ENCODE assay signal across 1 cellular context in genomic region chr20:64056889-64057627, GRCh38.
TF ChIP-seq lines count a peak whose summit lies in the region.

No MANE protein-coding gene starts in this region.

TF ChIP-seq in GM23338, 12 proteins besides CTCF, POLR2A, EP300 and RAD21 (continued from another document):
- TF ChIP-seq, protein P1, sequence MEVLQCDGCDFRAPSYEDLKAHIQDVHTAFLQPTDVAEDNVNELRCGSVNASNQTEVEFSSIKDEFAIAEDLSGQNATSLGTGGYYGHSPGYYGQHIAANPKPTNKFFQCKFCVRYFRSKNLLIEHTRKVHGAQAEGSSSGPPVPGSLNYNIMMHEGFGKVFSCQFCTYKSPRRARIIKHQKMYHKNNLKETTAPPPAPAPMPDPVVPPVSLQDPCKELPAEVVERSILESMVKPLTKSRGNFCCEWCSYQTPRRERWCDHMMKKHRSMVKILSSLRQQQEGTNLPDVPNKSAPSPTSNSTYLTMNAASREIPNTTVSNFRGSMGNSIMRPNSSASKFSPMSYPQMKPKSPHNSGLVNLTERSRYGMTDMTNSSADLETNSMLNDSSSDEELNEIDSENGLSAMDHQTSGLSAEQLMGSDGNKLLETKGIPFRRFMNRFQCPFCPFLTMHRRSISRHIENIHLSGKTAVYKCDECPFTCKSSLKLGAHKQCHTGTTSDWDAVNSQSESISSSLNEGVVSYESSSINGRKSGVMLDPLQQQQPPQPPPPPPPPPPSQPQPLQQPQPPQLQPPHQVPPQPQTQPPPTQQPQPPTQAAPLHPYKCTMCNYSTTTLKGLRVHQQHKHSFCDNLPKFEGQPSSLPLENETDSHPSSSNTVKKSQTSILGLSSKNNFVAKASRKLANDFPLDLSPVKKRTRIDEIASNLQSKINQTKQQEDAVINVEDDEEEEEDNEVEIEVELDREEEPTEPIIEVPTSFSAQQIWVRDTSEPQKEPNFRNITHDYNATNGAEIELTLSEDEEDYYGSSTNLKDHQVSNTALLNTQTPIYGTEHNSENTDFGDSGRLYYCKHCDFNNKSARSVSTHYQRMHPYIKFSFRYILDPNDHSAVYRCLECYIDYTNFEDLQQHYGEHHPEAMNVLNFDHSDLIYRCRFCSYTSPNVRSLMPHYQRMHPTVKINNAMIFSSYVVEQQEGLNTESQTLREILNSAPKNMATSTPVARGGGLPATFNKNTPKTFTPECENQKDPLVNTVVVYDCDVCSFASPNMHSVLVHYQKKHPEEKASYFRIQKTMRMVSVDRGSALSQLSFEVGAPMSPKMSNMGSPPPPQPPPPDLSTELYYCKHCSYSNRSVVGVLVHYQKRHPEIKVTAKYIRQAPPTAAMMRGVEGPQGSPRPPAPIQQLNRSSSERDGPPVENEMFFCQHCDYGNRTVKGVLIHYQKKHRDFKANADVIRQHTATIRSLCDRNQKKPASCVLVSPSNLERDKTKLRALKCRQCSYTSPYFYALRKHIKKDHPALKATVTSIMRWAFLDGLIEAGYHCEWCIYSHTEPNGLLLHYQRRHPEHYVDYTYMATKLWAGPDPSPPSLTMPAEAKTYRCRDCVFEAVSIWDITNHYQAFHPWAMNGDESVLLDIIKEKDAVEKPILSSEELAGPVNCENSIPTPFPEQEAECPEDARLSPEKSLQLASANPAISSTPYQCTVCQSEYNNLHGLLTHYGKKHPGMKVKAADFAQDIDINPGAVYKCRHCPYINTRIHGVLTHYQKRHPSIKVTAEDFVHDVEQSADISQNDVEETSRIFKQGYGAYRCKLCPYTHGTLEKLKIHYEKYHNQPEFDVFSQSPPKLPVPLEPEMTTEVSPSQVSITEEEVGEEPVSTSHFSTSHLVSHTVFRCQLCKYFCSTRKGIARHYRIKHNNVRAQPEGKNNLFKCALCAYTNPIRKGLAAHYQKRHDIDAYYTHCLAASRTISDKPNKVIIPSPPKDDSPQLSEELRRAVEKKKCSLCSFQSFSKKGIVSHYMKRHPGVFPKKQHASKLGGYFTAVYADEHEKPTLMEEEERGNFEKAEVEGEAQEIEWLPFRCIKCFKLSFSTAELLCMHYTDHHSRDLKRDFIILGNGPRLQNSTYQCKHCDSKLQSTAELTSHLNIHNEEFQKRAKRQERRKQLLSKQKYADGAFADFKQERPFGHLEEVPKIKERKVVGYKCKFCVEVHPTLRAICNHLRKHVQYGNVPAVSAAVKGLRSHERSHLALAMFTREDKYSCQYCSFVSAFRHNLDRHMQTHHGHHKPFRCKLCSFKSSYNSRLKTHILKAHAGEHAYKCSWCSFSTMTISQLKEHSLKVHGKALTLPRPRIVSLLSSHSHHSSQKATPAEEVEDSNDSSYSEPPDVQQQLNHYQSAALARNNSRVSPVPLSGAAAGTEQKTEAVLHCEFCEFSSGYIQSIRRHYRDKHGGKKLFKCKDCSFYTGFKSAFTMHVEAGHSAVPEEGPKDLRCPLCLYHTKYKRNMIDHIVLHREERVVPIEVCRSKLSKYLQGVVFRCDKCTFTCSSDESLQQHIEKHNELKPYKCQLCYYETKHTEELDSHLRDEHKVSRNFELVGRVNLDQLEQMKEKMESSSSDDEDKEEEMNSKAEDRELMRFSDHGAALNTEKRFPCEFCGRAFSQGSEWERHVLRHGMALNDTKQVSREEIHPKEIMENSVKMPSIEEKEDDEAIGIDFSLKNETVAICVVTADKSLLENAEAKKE (CRISPR knock-in tag; IDR thresholded peaks at IDR 0.05) = no peak
- TF ChIP-seq CREB1 (CRISPR knock-in tag; IDR thresholded peaks at IDR 0.05; ENCODE audit: low read depth) = no peak
